ENCODE assay signal across 36 cellular contexts in genomic region chr1:24156542-24157260, GRCh38. TPM values are rescaled to one million over a fixed set of nuclear protein-coding genes. Genes with fewer than 3 reads are reported as not detected.
"Had no signal": no experiment of that assay in that cellular context is flagged by ENCODE, and none has a peak within 500 bp of the region (broad histone marks: within the 10 kb centered on the region; RNA-seq: fewer than 3 reads in every experiment).

No MANE protein-coding gene starts in this region.

- H3K79me2 ChIP-seq: hepatocyte, parathyroid adenoma had no signal

- H3K27ac ChIP-seq: heart right ventricle, hepatocyte, left lung, lower lobe of right lung, neural progenitor cell, neutrophil, parathyroid adenoma, right lobe of liver, tibial nerve had no signal

- H3K9me3 Mint-ChIP-seq: mesothelial cell of epicardium; naive B cell; natural killer cell; nephron progenitor cell; neural progenitor cell; stimulated activated memory B cell treated with anti-CD40 and anti-IgM and Interleukin-4, amounts not matched to agents 10 μg/mL and 1 μg/mL and 100 μg/mL, for 72 hours; stimulated activated naive CD8-positive, alpha-beta T cell treated with anti-CD3 and anti-CD28 coated beads, Interleukin-15, amount 100 ng/mL, for 72 hours; type B pancreatic cell had no signal

- DNase-seq: heart right ventricle; kidney glomerular epithelial cell; left colon; left lung; lower lobe of right lung; mammary epithelial cell; mesenchymal stem cell; naive B cell; natural killer cell; nephron progenitor cell; occipital lobe; stimulated activated CD4-positive, alpha-beta T cell treated with anti-CD3 and anti-CD28 coated beads, Interleukin-1b, Interleukin-23, amount 100 ng/mL, for 48 hours; stimulated activated CD4-positive, alpha-beta T cell treated with anti-CD3 and anti-CD28 coated beads, Interleukin-2, amount 100 ng/mL, for 48 hours; stimulated activated CD4-positive, alpha-beta T cell treated with anti-CD3 and anti-CD28 coated beads, Interleukin-4, amount 100 ng/mL, for 4 hours; stimulated activated CD8-positive, alpha-beta memory T cell treated with anti-CD3 and anti-CD28 coated beads, Interleukin-4, amount 100 ng/mL, for 48 hours; stimulated activated naive CD4-positive, alpha-beta T cell treated with Interleukin-2 at 50 U/mL for 16 hours; stimulated activated naive CD8-positive, alpha-beta T cell treated with anti-CD3 and anti-CD28 coated beads, Interleukin-15, amount 100 ng/mL, for 72 hours; substantia nigra had no signal

- H3K27ac Mint-ChIP-seq: natural killer cell; nephron progenitor cell; stimulated activated naive CD8-positive, alpha-beta T cell treated with anti-CD3 and anti-CD28 coated beads, Interleukin-15, amount 100 ng/mL, for 72 hours; type B pancreatic cell had no signal

- H3K36me3 Mint-ChIP-seq: natural killer cell, neural progenitor cell had no signal

- H3K4me3 ChIP-seq: heart right ventricle, hepatocyte, left lung, lower lobe of right lung, neural progenitor cell, right atrium auricular region, right lobe of liver, smooth muscle cell, tibial nerve had no signal

- H2AFZ ChIP-seq: hepatocyte, neural progenitor cell, parathyroid adenoma had no signal

- H3K4me1 ChIP-seq: left lung, lower lobe of right lung, tibial nerve had no signal

- H3K4me3 Mint-ChIP-seq: mesothelial cell of epicardium; naive B cell; natural killer cell; nephron progenitor cell; neural progenitor cell; stimulated activated memory B cell treated with anti-CD40 and anti-IgM and Interleukin-4, amounts not matched to agents 10 μg/mL and 1 μg/mL and 100 μg/mL, for 72 hours; stimulated activated naive CD8-positive, alpha-beta T cell treated with anti-CD3 and anti-CD28 coated beads, Interleukin-15, amount 100 ng/mL, for 72 hours; type B pancreatic cell had no signal

- H3K4me1 Mint-ChIP-seq: natural killer cell had no signal

- H3K9me3 ChIP-seq: heart right ventricle, left lung, lower lobe of right lung, neutrophil, right atrium auricular region, right lobe of liver, tibial nerve had no signal

- H3K9ac ChIP-seq: neural progenitor cell, parathyroid adenoma had no signal

- ATAC-seq: heart right ventricle; left colon; left lung; lower lobe of right lung; natural killer cell; right lobe of liver; stimulated activated memory B cell treated with anti-CD40 and anti-IgM and Interleukin-4, amounts not matched to agents 10 μg/mL and 1 μg/mL and 100 μg/mL, for 72 hours; stimulated activated naive CD8-positive, alpha-beta T cell treated with anti-CD3 and anti-CD28 coated beads, Interleukin-15, amount 100 ng/mL, for 72 hours had no signal

- H3K27me3 ChIP-seq: hepatocyte, neural progenitor cell, right atrium auricular region, right lobe of liver had no signal

- H3K27me3 Mint-ChIP-seq: naive B cell; progenitor cell of endocrine pancreas; stimulated activated memory B cell treated with anti-CD40 and anti-IgM and Interleukin-4, amounts not matched to agents 10 μg/mL and 1 μg/mL and 100 μg/mL, for 72 hours; type B pancreatic cell had no signal

- H3K36me3 ChIP-seq: heart right ventricle, neural progenitor cell, neutrophil, right atrium auricular region, tibial nerve had no signal

- H3K4me2 ChIP-seq: hepatocyte, neural progenitor cell, smooth muscle cell had no signal

RNA-seq across cellular contexts. Expression of gene IL22RA1, which starts 13.8 kb away (rescaled TPM):
- total RNA-seq: mononuclear cell, natural killer cell, occipital lobe, osteocyte, pulmonary artery endothelial cell, skeletal muscle tissue, temporal lobe, tibial nerve, urinary bladder had no signal

RNA-seq across cellular contexts. Expression of gene IFNLR1, which starts 30.4 kb away (rescaled TPM):
- total RNA-seq: pulmonary artery endothelial cell, skeletal muscle tissue had no signal

RNA-seq across cellular contexts. Expression of gene MYOM3, which starts 44.8 kb away (rescaled TPM):
- total RNA-seq: mononuclear cell, osteocyte had no signal
